ENCODE assay signal across 33 cellular contexts in the genomic region with DNA sequence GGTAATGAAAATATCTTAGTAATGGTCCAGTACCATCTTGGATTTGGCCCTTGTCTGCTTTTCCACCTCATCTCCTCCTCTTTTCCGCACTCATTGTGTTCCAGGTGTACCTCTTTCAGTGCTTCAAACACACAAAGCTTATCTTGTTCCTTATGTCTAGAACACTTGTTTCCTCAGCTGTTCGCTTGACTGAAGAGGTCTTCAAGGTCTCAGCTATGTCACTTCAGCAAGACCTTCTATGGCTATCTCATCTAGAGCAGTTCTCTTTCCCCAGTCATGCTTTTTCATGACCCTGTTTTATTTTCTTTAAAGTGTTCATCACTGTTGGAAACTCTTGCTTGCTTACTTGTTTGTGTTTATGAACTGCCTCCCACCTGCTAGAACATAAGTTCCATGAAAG.
"Had no signal": no experiment of that assay in that cellular context is flagged by ENCODE, and none has a peak within 500 bp of the region (broad histone marks: within the 10 kb centered on the region; RNA-seq: fewer than 3 reads in every experiment).

No MANE protein-coding gene starts in this region.

- H3K27ac Mint-ChIP-seq: activated CD8-positive, alpha-beta T cell treated with anti-CD3 and anti-CD28 coated beads for 36 hours; activated naive CD4-positive, alpha-beta T cell treated with anti-CD3 and anti-CD28 coated beads, Interleukin-2, amount 10 ng/mL, durations not matched to agents 7 days and 5 days; activated naive CD8-positive, alpha-beta T cell treated with anti-CD3 and anti-CD28 coated beads for 36 hours; activated T-helper 1 cell treated with anti-CD3 and anti-CD28 coated beads, Interleukin-12 subunit alpha, Interleukin-12 subunit beta, Interleukin-2, Interleukin-4 antibody, amounts not matched to agents 30 ng/mL and 10 ng/mL and 1 ng/mL, durations not matched to agents 14 hours and 24 hours and 36 hours; T-helper 2 cell treated with Interferon-gamma antibody and Interleukin-4, amounts not matched to agents 5 μg/mL and 100 μg/mL, for 36 hours had no signal

- H3K36me3 ChIP-seq: WERI-Rb-1 had no signal

- H3K9me3 ChIP-seq: SJCRH30 had no signal

- FAIRE-seq: colon had no signal

- H3K4me3 Mint-ChIP-seq: activated CD8-positive, alpha-beta T cell treated with anti-CD3 and anti-CD28 coated beads for 36 hours; activated naive CD4-positive, alpha-beta T cell treated with anti-CD3 and anti-CD28 coated beads, Interleukin-2, amount 10 ng/mL, durations not matched to agents 7 days and 5 days; activated naive CD8-positive, alpha-beta T cell treated with anti-CD3 and anti-CD28 coated beads for 36 hours; activated T-cell treated with anti-CD3 and anti-CD28 coated beads, Interleukin-2, amount 50 U/mL, for 4 hours; activated T-helper 1 cell treated with anti-CD3 and anti-CD28 coated beads, Interleukin-12 subunit alpha, Interleukin-12 subunit beta, Interleukin-2, Interleukin-4 antibody, amounts not matched to agents 30 ng/mL and 10 ng/mL and 1 ng/mL, durations not matched to agents 14 hours and 24 hours and 36 hours; T-helper 2 cell treated with Interferon-gamma antibody and Interleukin-4, amounts not matched to agents 5 μg/mL and 100 μg/mL, for 36 hours had no signal

- H3K27me3 ChIP-seq: brain microvascular endothelial cell, SJCRH30 had no signal

- DNase-seq: activated CD4-positive, alpha-beta T cell treated with anti-CD3 and anti-CD28 coated beads for 1 hour; activated CD4-positive, alpha-beta T cell treated with anti-CD3 and anti-CD28 coated beads for 48 hours; activated CD4-positive, alpha-beta T cell treated with anti-CD3 and anti-CD28 coated beads, Interleukin-2, amount 50 U/mL, for 4 hours; activated CD4-positive, CD25-positive, alpha-beta regulatory T cell; activated CD8-positive, alpha-beta T cell treated with anti-CD3 and anti-CD28 coated beads for 36 hours; activated gamma-delta T cell treated with Interleukin-2 at 50 U/mL for 16 hours; activated naive CD4-positive, alpha-beta T cell treated with anti-CD3 and anti-CD28 coated beads, Interleukin-2, amount 10 ng/mL, durations not matched to agents 7 days and 5 days; activated naive CD8-positive, alpha-beta T cell treated with anti-CD3 and anti-CD28 coated beads for 36 hours; activated T-cell treated with anti-CD3 and anti-CD28 coated beads for 4 hours; activated T-cell treated with anti-CD3 and anti-CD28 coated beads, Interleukin-2, amount 50 U/mL, for 4 hours; amniotic stem cell; aorta; brain microvascular endothelial cell; central memory CD4-positive, alpha-beta T cell; MM.1S; MV-4-11; NCI-H1092; NCI-H146; NCI-H187; NCI-H2029 treated with DMSO at 0.1 percent for 48 hours; NCI-H2107; NCI-H2171; NCI-H510A; NCI-H526; NCI-H748 treated with DMSO at 0.1 percent for 48 hours; OCI-M1; Right ventricle myocardium superior; SJCRH30; WERI-Rb-1 had no signal

- H3K4me3 ChIP-seq: SJCRH30, SK-N-MC had no signal

- H3K27me3 Mint-ChIP-seq: activated CD8-positive, alpha-beta T cell treated with anti-CD3 and anti-CD28 coated beads for 36 hours; activated naive CD4-positive, alpha-beta T cell treated with anti-CD3 and anti-CD28 coated beads, Interleukin-2, amount 10 ng/mL, durations not matched to agents 7 days and 5 days; activated naive CD8-positive, alpha-beta T cell treated with anti-CD3 and anti-CD28 coated beads for 36 hours had no signal

- H3K27ac ChIP-seq: brain microvascular endothelial cell, SJCRH30, SK-N-MC, WERI-Rb-1 had no signal

- ATAC-seq: activated CD8-positive, alpha-beta T cell treated with anti-CD3 and anti-CD28 coated beads for 36 hours; activated T-cell treated with anti-CD3 and anti-CD28 coated beads, Interleukin-2, amount 50 U/mL, for 4 hours had no signal

- H3K9me3 Mint-ChIP-seq: activated CD8-positive, alpha-beta T cell treated with anti-CD3 and anti-CD28 coated beads for 36 hours; activated naive CD4-positive, alpha-beta T cell treated with anti-CD3 and anti-CD28 coated beads, Interleukin-2, amount 10 ng/mL, durations not matched to agents 7 days and 5 days; activated naive CD8-positive, alpha-beta T cell treated with anti-CD3 and anti-CD28 coated beads for 36 hours; activated T-cell treated with anti-CD3 and anti-CD28 coated beads, Interleukin-2, amount 50 U/mL, for 4 hours; activated T-helper 1 cell treated with anti-CD3 and anti-CD28 coated beads, Interleukin-12 subunit alpha, Interleukin-12 subunit beta, Interleukin-2, Interleukin-4 antibody, amounts not matched to agents 30 ng/mL and 10 ng/mL and 1 ng/mL, durations not matched to agents 14 hours and 24 hours and 36 hours; T-helper 2 cell treated with Interferon-gamma antibody and Interleukin-4, amounts not matched to agents 5 μg/mL and 100 μg/mL, for 36 hours had no signal

- H3K4me1 ChIP-seq: SJCRH30 had no signal

- H3K4me1 Mint-ChIP-seq: activated naive CD4-positive, alpha-beta T cell treated with anti-CD3 and anti-CD28 coated beads, Interleukin-2, amount 10 ng/mL, durations not matched to agents 7 days and 5 days had no signal
